1 cellular context compared by ENCODE assay signal in genomic region chr22:50470491-50470890, GRCh38.
TF ChIP-seq lines count a peak whose summit lies in the region.

No MANE protein-coding gene starts in this region.

TF ChIP-seq in SK-N-SH, 30 proteins besides CTCF, POLR2A, EP300 and RAD21:
- TF ChIP-seq, protein P1, sequence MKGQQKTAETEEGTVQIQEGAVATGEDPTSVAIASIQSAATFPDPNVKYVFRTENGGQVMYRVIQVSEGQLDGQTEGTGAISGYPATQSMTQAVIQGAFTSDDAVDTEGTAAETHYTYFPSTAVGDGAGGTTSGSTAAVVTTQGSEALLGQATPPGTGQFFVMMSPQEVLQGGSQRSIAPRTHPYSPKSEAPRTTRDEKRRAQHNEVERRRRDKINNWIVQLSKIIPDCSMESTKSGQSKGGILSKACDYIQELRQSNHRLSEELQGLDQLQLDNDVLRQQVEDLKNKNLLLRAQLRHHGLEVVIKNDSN (IDR thresholded peaks at IDR 0.05; ENCODE audit: borderline replicate concordance, low read depth), result no peak
- TF ChIP-seq MAX (IDR thresholded peaks at IDR 0.05; ENCODE audit: low read depth) (no peak), JUND (IDR thresholded peaks at IDR 0.05) (no peak), POLR2AphosphoS5 (IDR thresholded peaks at IDR 0.05; ENCODE audit: low read depth, low read length) (no peak)
